Comparison of ENCODE assay signal across 1 cellular context in genomic region chr9:128034821-128035764, GRCh38.
TF ChIP-seq lines count a peak whose summit lies in the region.

No MANE protein-coding gene starts in this region.

TF ChIP-seq in HepG2, 621 proteins besides CTCF, POLR2A, EP300 and RAD21 (continued from another document and continues in another):
- TF ChIP-seq ZNF512B (CRISPR knock-in tag; IDR thresholded peaks at IDR 0.05; ENCODE audit: borderline replicate concordance): no peak
- TF ChIP-seq ZNF276 (CRISPR knock-in tag; IDR thresholded peaks at IDR 0.05; ENCODE audit: low read depth): no peak
- TF ChIP-seq JDP2 (CRISPR knock-in tag; IDR thresholded peaks at IDR 0.05; ENCODE audit: borderline replicate concordance): no peak
- TF ChIP-seq ARID4A (CRISPR knock-in tag; IDR thresholded peaks at IDR 0.05; ENCODE audit: borderline replicate concordance): peak; percentile 36; the same call in 1 of the 2 replicates
- TF ChIP-seq, protein P1, sequence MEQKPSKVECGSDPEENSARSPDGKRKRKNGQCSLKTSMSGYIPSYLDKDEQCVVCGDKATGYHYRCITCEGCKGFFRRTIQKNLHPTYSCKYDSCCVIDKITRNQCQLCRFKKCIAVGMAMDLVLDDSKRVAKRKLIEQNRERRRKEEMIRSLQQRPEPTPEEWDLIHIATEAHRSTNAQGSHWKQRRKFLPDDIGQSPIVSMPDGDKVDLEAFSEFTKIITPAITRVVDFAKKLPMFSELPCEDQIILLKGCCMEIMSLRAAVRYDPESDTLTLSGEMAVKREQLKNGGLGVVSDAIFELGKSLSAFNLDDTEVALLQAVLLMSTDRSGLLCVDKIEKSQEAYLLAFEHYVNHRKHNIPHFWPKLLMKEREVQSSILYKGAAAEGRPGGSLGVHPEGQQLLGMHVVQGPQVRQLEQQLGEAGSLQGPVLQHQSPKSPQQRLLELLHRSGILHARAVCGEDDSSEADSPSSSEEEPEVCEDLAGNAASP (CRISPR knock-in tag; IDR thresholded peaks at IDR 0.05; ENCODE audit: borderline replicate concordance): 0 out of 2 replicates have a peak, but pooled peaks have one; percentile 30
- TF ChIP-seq KLF16 (CRISPR knock-in tag; IDR thresholded peaks at IDR 0.05): peak in 1 of 2 experiments; percentile 74; a peak in 1 of 4 replicates
- TF ChIP-seq RFX5 (IDR thresholded peaks at IDR 0.05; ENCODE audit: low read depth, low read length): 0 out of 2 replicates have a peak, but pooled peaks have one; percentile 37
- TF ChIP-seq ZBTB39 (CRISPR knock-in tag; IDR thresholded peaks at IDR 0.05): 0 out of 2 replicates have a peak, but pooled peaks have one; percentile 41
- TF ChIP-seq ZNF850 (CRISPR knock-in tag; conservative IDR thresholded peaks at IDR 0.05): no peak
- peak; percentile 73 for TF ChIP-seq TEAD3 (CRISPR knock-in tag; optimal IDR thresholded peaks at IDR 0.05; ENCODE audit: borderline replicate concordance)
- no peak for TF ChIP-seq ZNF704 (CRISPR knock-in tag; IDR thresholded peaks at IDR 0.05; ENCODE audit: borderline replicate concordance)
- TF ChIP-seq, protein P2, sequence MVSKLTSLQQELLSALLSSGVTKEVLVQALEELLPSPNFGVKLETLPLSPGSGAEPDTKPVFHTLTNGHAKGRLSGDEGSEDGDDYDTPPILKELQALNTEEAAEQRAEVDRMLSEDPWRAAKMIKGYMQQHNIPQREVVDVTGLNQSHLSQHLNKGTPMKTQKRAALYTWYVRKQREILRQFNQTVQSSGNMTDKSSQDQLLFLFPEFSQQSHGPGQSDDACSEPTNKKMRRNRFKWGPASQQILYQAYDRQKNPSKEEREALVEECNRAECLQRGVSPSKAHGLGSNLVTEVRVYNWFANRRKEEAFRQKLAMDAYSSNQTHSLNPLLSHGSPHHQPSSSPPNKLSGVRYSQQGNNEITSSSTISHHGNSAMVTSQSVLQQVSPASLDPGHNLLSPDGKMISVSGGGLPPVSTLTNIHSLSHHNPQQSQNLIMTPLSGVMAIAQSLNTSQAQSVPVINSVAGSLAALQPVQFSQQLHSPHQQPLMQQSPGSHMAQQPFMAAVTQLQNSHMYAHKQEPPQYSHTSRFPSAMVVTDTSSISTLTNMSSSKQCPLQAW (CRISPR knock-in tag; IDR thresholded peaks at IDR 0.05): peak; percentile 36; the same call in 1 of the 2 replicates
- no peak for TF ChIP-seq SMARCC2 (IDR thresholded peaks at IDR 0.05)
- no peak for TF ChIP-seq MAZ (IDR thresholded peaks at IDR 0.05; ENCODE audit: borderline replicate concordance, low read depth, low read length)
- 0 out of 2 replicates have a peak, but pooled peaks have one; percentile 50 for TF ChIP-seq MAZ (CRISPR knock-in tag; IDR thresholded peaks at IDR 0.05; ENCODE audit: low read depth)
- TF ChIP-seq MAFF (IDR thresholded peaks at IDR 0.05; ENCODE audit: low read depth, low read length): peak; percentile 88
- no peak for TF ChIP-seq SMARCE1 (IDR thresholded peaks at IDR 0.05; ENCODE audit: borderline replicate concordance)
- TF ChIP-seq ZNF136 (CRISPR knock-in tag; IDR thresholded peaks at IDR 0.05; ENCODE audit: low read depth): no peak
- TF ChIP-seq MEIS2 (CRISPR knock-in tag; IDR thresholded peaks at IDR 0.05): no peak
- TF ChIP-seq ZBTB44 (CRISPR knock-in tag; IDR thresholded peaks at IDR 0.05): 0 out of 2 replicates have a peak, but pooled peaks have one; percentile 56
- TF ChIP-seq ZNF777 (CRISPR knock-in tag; IDR thresholded peaks at IDR 0.05): no peak
- TF ChIP-seq, protein P3, sequence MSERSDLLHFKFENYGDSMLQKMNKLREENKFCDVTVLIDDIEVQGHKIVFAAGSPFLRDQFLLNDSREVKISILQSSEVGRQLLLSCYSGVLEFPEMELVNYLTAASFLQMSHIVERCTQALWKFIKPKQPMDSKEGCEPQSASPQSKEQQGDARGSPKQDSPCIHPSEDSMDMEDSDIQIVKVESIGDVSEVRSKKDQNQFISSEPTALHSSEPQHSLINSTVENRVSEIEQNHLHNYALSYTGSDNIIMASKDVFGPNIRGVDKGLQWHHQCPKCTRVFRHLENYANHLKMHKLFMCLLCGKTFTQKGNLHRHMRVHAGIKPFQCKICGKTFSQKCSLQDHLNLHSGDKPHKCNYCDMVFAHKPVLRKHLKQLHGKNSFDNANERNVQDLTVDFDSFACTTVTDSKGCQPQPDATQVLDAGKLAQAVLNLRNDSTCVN (CRISPR knock-in tag; IDR thresholded peaks at IDR 0.05; ENCODE audit: borderline replicate concordance): 0 out of 2 replicates have a peak, but pooled peaks have one; percentile 17
- TF ChIP-seq KLF12 (CRISPR knock-in tag; IDR thresholded peaks at IDR 0.05; ENCODE audit: borderline replicate concordance): 0 out of 2 replicates have a peak, but pooled peaks have one; percentile 40
- TF ChIP-seq MYC (CRISPR knock-in tag; IDR thresholded peaks at IDR 0.05; ENCODE audit: borderline replicate concordance): peak; percentile 82; the same call in 1 of the 2 replicates
- TF ChIP-seq MED1 (CRISPR knock-in tag; IDR thresholded peaks at IDR 0.05): no peak
- TF ChIP-seq PITX1 (CRISPR knock-in tag; IDR thresholded peaks at IDR 0.05): peak; percentile 44; the same call in 1 of the 2 replicates
- 0 out of 2 replicates have a peak, but pooled peaks have one; percentile 33 for TF ChIP-seq ATF2 (CRISPR knock-in tag; IDR thresholded peaks at IDR 0.05)
- peak; percentile 31 to 76; a peak in 2 of 4 replicates for TF ChIP-seq HMGXB4 (CRISPR knock-in tag; IDR thresholded peaks at IDR 0.05; ENCODE audit: borderline replicate concordance in 1 of 2, low read depth in 1 of 2)
